8 cellular contexts compared by ENCODE assay signal in the genomic region with DNA sequence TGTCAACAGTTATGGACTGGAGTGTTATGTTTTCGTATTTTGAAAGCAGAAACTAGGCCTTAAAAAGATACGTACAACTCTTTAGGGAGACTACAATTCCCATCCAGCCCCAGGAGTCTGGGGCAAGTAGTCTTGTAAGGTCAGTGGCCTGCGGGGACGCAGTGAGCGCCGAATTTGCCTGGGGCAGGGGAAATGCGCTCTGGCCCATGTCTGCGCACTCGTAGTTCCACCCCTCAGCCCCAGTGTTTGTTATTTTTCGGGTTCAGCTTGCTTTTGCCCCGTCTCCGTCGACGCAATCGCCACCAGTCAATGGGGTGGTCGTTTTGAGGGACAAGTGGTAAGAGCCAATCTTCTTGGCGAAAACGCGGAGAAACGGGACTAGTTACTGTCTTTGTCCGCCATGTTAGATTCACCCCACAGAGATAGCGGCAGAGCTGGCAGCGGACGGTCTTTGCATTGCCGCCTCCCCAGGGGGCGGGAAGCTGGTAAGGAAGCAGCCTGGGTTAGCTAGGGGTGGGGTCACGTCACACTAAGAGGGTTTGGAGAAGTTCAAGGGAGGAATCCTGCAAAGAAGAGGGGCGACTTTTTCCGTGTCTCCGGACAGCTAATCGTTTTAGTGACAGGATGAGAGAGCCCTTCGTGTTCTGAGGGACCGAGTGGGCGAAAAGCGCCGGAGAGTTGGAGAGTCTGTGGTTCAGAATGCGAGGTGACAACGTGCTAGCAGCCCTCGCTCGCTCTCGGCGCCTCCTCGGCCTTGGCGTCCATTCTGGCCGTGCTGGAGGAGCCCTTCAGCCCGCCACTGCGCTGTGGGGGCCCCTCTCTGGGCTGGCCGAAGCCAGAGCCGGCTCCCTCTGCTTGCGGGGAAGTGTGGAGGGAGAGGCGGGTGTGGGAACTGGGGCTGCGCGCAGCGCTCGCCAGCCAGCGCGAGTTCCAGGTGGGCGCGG. TPM values are rescaled to one million over a fixed set of nuclear protein-coding genes. Genes with fewer than 3 reads are reported as not detected.
DNase-seq lines count a peak whose midpoint lies in the region; ATAC-seq, FAIRE-seq and TF ChIP-seq lines count a peak whose summit lies in the region.

No MANE protein-coding gene starts in this region.

- peak overlapping the region; percentile 78 to 93 (median 88) for H3K9ac ChIP-seq in BLaER1 treated with 17β-estradiol and CSF1 and Interleukin-3, amounts not matched to agents 10 nM and 100 nM
- H3K9ac ChIP-seq in astrocyte (ENCODE audit: low read length), result peak overlapping the region; percentile 84

- WGBS in right lobe of liver (ENCODE audit: insufficient coverage, low coverage, low lambda C conversion rate, missing lambda C conversion rate), result 66% methylated on average over 31 of the region's 59 CpGs
- 78 to 80% methylated on average over 53 to 54 of the region's 59 CpGs for WGBS in upper lobe of left lung, 2 donors

- H3K36me3 ChIP-seq in BLaER1 treated with 17β-estradiol and CSF1 and Interleukin-3, amounts not matched to agents 10 nM and 100 nM, result peaks cover 7 to 51% (median 31%) of the 10 kb centered on the region in 11 experiments; a peak in 18 of 22 replicates
- H3K36me3 ChIP-seq in astrocyte (ENCODE audit: insufficient read depth, low read length), result peaks cover 2% of the 10 kb centered on the region
- peaks cover 0 to 4% (median 0%) of the 10 kb centered on the region in 4 donors for H3K36me3 ChIP-seq in right lobe of liver
- H3K36me3 ChIP-seq in upper lobe of left lung, result peaks cover 0 to 5% (median 0%) of the 10 kb centered on the region in 4 donors

- peaks cover 0 to 12% (median 5%) of the 10 kb centered on the region in 11 experiments; a peak in 8 of 22 replicates for H3K9me3 ChIP-seq in BLaER1 treated with 17β-estradiol and CSF1 and Interleukin-3, amounts not matched to agents 10 nM and 100 nM (replicated peaks in 1 of 11)
- no peaks in the 10 kb centered on the region for H3K9me3 ChIP-seq in astrocyte (ENCODE audit: insufficient read depth, low read depth, low read length)
- no peaks in the 10 kb centered on the region for H3K9me3 ChIP-seq in right lobe of liver
- H3K9me3 ChIP-seq in upper lobe of left lung, result no peaks in the 10 kb centered on the region

- H3K4me1 ChIP-seq in BLaER1 treated with 17β-estradiol and CSF1 and Interleukin-3, amounts not matched to agents 10 nM and 100 nM, result peaks cover 43 to 63% (median 53%) of the 10 kb centered on the region in 10 experiments
- H3K4me1 ChIP-seq in astrocyte (ENCODE audit: insufficient read depth, low read length) (peaks cover 7% of the 10 kb centered on the region), right lobe of liver (peaks cover 0 to 21% (median 3%) of the 10 kb centered on the region in 4 donors), upper lobe of left lung (peaks cover 26 to 46% (median 32%) of the 10 kb centered on the region in 4 donors)

- TF ChIP-seq CTCF in astrocyte (IDR thresholded peaks at IDR 0.05; ENCODE audit: insufficient read depth, low read depth, low read length) (no peak), right lobe of liver (IDR thresholded peaks at IDR 0.05) (no peak), upper lobe of left lung (IDR thresholded peaks at IDR 0.05) (no peak)

- H3K4me3 Mint-ChIP-seq in astrocyte (ENCODE audit: unreplicated experiment), result peak overlapping the region; percentile 92

- peak overlapping the region; percentile 79 for H2AFZ ChIP-seq in astrocyte (ENCODE audit: low read depth, low read length)

- no peaks in the 10 kb centered on the region for H3K27me3 ChIP-seq in BLaER1 treated with 17β-estradiol and CSF1 and Interleukin-3, amounts not matched to agents 10 nM and 100 nM
- H3K27me3 ChIP-seq in astrocyte (ENCODE audit: insufficient read depth, low read length) (no peaks in the 10 kb centered on the region), right lobe of liver (no peaks in the 10 kb centered on the region), upper lobe of left lung (no peaks in the 10 kb centered on the region)

- H3K27ac ChIP-seq in BLaER1 treated with 17β-estradiol and CSF1 and Interleukin-3, amounts not matched to agents 10 nM and 100 nM, result peak overlapping the region; percentile 65 to 93 (median 91)
- H3K27ac ChIP-seq in astrocyte (ENCODE audit: low read depth, low read length), result peak overlapping the region; percentile 58
- H3K27ac ChIP-seq in right lobe of liver, result peak overlapping the region; percentile 63 to 82 (median 67)
- peak overlapping the region; percentile 79 to 91 (median 84) for H3K27ac ChIP-seq in upper lobe of left lung

- H3K9me3 Mint-ChIP-seq in astrocyte (ENCODE audit: unreplicated experiment), result peaks cover 3% of the 10 kb centered on the region

- no peak for FAIRE-seq in astrocyte (lab: Jason Lieb, UNC)

- peaks cover 10% of the 10 kb centered on the region for H3K4me1 Mint-ChIP-seq in astrocyte (ENCODE audit: low read depth, unreplicated experiment)

- DNase-seq in Kasumi-1 (lab: John Stamatoyannopoulos, UW) (peak; percentile 50 to 70), astrocyte (ENCODE audit: low read depth) (no peak), right lobe of liver (no peak), upper lobe of left lung (peak in 1 of 2 donors; percentile 79), NCI-H2029 treated with DMSO at 0.1 percent for 48 hours (lab: John Stamatoyannopoulos, UW) (no peak)

- H3K27me3 Mint-ChIP-seq in astrocyte (ENCODE audit: low read depth, unreplicated experiment), result no peaks in the 10 kb centered on the region

- peak overlapping the region; percentile 91 to 99 (median 96) for H3K4me2 ChIP-seq in BLaER1 treated with 17β-estradiol and CSF1 and Interleukin-3, amounts not matched to agents 10 nM and 100 nM
- peak overlapping the region; percentile 94 for H3K4me2 ChIP-seq in astrocyte (ENCODE audit: low read length)

- TF ChIP-seq EP300 in upper lobe of left lung (IDR thresholded peaks at IDR 0.05), result no peak

- H4K20me1 ChIP-seq in BLaER1 treated with 17β-estradiol and CSF1 and Interleukin-3, amounts not matched to agents 10 nM and 100 nM, result no peaks in the 10 kb centered on the region
- H4K20me1 ChIP-seq in astrocyte (ENCODE audit: insufficient read depth, low read length), result no peaks in the 10 kb centered on the region

- peak overlapping the region; percentile 79 for H3K27ac Mint-ChIP-seq in astrocyte (ENCODE audit: unreplicated experiment)

- ATAC-seq in right lobe of liver (peak in 2 of 4 donors; percentile 2 to 14), upper lobe of left lung (ENCODE audit: low FRiP score in 2 of 2) (peak in 1 of 2 donors; percentile 15), GM21367 (IDR thresholded peaks at IDR 0.05; ENCODE audit: unreplicated experiment) (no peak), GM21447 (IDR thresholded peaks at IDR 0.05; ENCODE audit: unreplicated experiment) (no peak)

- peaks cover 20% of the 10 kb centered on the region for H3K79me2 ChIP-seq in astrocyte (ENCODE audit: insufficient read depth, low read length)

- intact Hi-C loops in right lobe of liver (cut with DNase I), result loop anchor here in 1 of 2 donors (10.0 kb wide), 1 partner anchor 131 kb away; the partner anchor contains the start of gene RPL27

- no peak for TF ChIP-seq POLR2A in right lobe of liver (IDR thresholded peaks at IDR 0.05)
- no peak for TF ChIP-seq POLR2A in upper lobe of left lung (IDR thresholded peaks at IDR 0.05)

- H3K36me3 Mint-ChIP-seq in astrocyte (ENCODE audit: low read depth, unreplicated experiment), result peaks cover 8% of the 10 kb centered on the region

- H3K4me3 ChIP-seq in BLaER1 treated with 17β-estradiol and CSF1 and Interleukin-3, amounts not matched to agents 10 nM and 100 nM, result peak overlapping the region; percentile 62 to 86 (median 82)
- H3K4me3 ChIP-seq in astrocyte (ENCODE audit: insufficient read depth, low read depth, low read length), result peak overlapping the region; percentile 87
- H3K4me3 ChIP-seq in right lobe of liver, result peak overlapping the region; percentile 39 to 69 (median 52)
- peak overlapping the region; percentile 37 to 69 (median 61) for H3K4me3 ChIP-seq in upper lobe of left lung

RNA-seq across cellular contexts. Expression of gene BRCA1, which starts 1.1 kb away (rescaled TPM):
- 3.6 and 6.0 TPM in 2 replicates for total RNA-seq in astrocyte
- total RNA-seq in right lobe of liver, result 1 to 10 TPM; 3.1 to 6.7 (median 3.9) TPM
- total RNA-seq in upper lobe of left lung, result 10 to 100 TPM in 3 of 6 donors, 1 to 10 TPM in 3; 4.3 to 15.7 (median 8.0) TPM

RNA-seq across cellular contexts. Expression of gene NBR1, which starts 44.8 kb away (rescaled TPM):
- total RNA-seq in astrocyte (46.8 and 53.6 TPM in 2 replicates), right lobe of liver (10 to 100 TPM; 34.7 to 71.0 (median 49.2) TPM), upper lobe of left lung (10 to 100 TPM; 52.4 to 95.5 (median 76.5) TPM)

Comparison
In these comparisons a context has a peak if more than half of its experiments do, and no peak if none do; other contexts are left out.
1. DNase-seq: peak in Kasumi-1 (2 of 2); none in astrocyte (single experiment), right lobe of liver (0 of 3) and NCI-H2029 treated with DMSO at 0.1 percent for 48 hours (single experiment).
2. Peak in every context shown above with its lines, with median percentiles within 50 percentile points of each other: H3K27ac ChIP-seq and H3K4me3 ChIP-seq.